In genomic region chr7:148327379-148327778, GRCh38 we compare ENCODE assay signal across 2 cellular contexts.
A peak's percentile ranks its signal among the peaks of the same experiment; 100 is the strongest.
TF ChIP-seq lines count a peak whose summit lies in the region.

No MANE protein-coding gene starts in this region.

TF ChIP-seq in SK-N-SH, 30 proteins besides CTCF, POLR2A, EP300 and RAD21 (continued from another document):
- peak; percentile 20; the same call in 1 of the 2 replicates for TF ChIP-seq PBX3 (IDR thresholded peaks at IDR 0.05)
- no peak for TF ChIP-seq GABPA (IDR thresholded peaks at IDR 0.05; ENCODE audit: low read depth)
- TF ChIP-seq RXRA (IDR thresholded peaks at IDR 0.05; ENCODE audit: borderline replicate concordance, low read depth) = no peak
- no peak for TF ChIP-seq REST (IDR thresholded peaks at IDR 0.05; ENCODE audit: low read depth, low read length)
- no peak for TF ChIP-seq POLR2AphosphoS5 (IDR thresholded peaks at IDR 0.05; ENCODE audit: low read depth, low read length)
- no peak for TF ChIP-seq SIN3A (IDR thresholded peaks at IDR 0.05; ENCODE audit: borderline replicate concordance, low read depth, low read length)
- TF ChIP-seq TAF1 (IDR thresholded peaks at IDR 0.05; ENCODE audit: borderline replicate concordance, low read depth, low read length) = no peak
- TF ChIP-seq RCOR1 (IDR thresholded peaks at IDR 0.05; ENCODE audit: low read length) = no peak
- no peak for TF ChIP-seq ZBTB33 (IDR thresholded peaks at IDR 0.05; ENCODE audit: borderline replicate concordance, low read depth)
- no peak for TF ChIP-seq IRF3 (IDR thresholded peaks at IDR 0.05; ENCODE audit: low read depth, low read length)
- TF ChIP-seq ELF1 (IDR thresholded peaks at IDR 0.05) = no peak
- peak; percentile 6; the same call in 1 of the 2 replicates for TF ChIP-seq FOSL2 (IDR thresholded peaks at IDR 0.05; ENCODE audit: borderline replicate concordance, low read depth)
- no peak for TF ChIP-seq MEF2A (IDR thresholded peaks at IDR 0.05; ENCODE audit: borderline replicate concordance, low read depth)
- no peak for TF ChIP-seq CHD2 (IDR thresholded peaks at IDR 0.05; ENCODE audit: low read length, partially characterized antibody)

TF ChIP-seq in SK-N-SH treated with all-trans-retinoic acid at 6 μM for 48 hours, 23 proteins besides CTCF, POLR2A, EP300 and RAD21 (continued from another document):
- TF ChIP-seq CSRNP3 (CRISPR knock-in tag; IDR thresholded peaks at IDR 0.05) (no peak), PATZ1 (CRISPR knock-in tag; IDR thresholded peaks at IDR 0.05; ENCODE audit: borderline replicate concordance) (no peak), TSHZ2 (CRISPR knock-in tag; IDR thresholded peaks at IDR 0.05) (no peak), TCF4 (CRISPR knock-in tag; IDR thresholded peaks at IDR 0.05; ENCODE audit: borderline replicate concordance) (no peak), CSDC2 (CRISPR knock-in tag; IDR thresholded peaks at IDR 0.05) (no peak), OSR1 (CRISPR knock-in tag; IDR thresholded peaks at IDR 0.05) (no peak), ZC3H10 (CRISPR knock-in tag; IDR thresholded peaks at IDR 0.05) (no peak), ZFP3 (CRISPR knock-in tag; IDR thresholded peaks at IDR 0.05) (no peak)
